In the genomic region with DNA sequence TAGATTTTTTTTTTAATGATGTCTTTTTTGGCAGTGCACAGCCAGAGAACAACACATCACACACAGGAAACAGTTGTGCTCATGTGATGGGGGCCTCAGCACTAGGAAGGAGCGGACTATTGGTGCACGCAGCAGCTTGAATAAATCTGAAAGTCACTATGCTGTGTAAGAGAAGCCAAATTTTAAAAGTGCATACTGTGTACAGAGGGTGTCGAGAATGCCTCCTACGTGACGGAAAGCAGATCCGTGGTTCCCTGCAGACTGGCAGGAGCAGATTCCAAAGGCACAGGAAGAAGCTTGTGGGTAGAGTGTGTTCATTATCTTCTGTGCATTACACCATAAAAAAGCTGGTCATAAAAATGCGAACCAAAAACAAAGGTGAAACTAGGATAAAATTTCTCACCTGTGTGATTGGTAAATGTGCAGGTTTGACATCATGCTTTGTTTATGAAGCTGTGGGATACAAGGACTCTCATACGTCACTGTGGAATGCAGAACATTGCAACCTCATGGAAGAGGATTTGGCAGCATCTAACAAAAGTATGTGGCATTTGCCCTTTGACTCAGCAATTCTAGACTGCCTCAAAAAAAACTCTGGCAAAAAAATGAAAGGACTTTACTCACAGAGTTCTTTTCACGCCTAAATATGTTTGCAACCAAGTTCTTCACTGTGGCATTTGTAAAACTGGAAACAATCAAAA, we compare ENCODE assay signal across 8 cellular contexts. TPM values are rescaled to one million over a fixed set of nuclear protein-coding genes. Genes with fewer than 3 reads are reported as not detected.
DNase-seq lines count a peak whose midpoint lies in the region; ATAC-seq and TF ChIP-seq lines count a peak whose summit lies in the region.
"Not testable (repeated sequence)": the region's sequence is repeated elsewhere in the genome, so short reads cannot be mapped to it uniquely, and the experiment has no call there.

No MANE protein-coding gene starts in this region.

- not testable (repeated sequence) for H3K9me3 ChIP-seq in IMR-90 (ENCODE audit: control insufficient read depth, insufficient read depth, low read length); suprapubic skin

- peak overlapping the region; percentile 91 for H2BK5ac ChIP-seq in IMR-90 (ENCODE audit: low read depth, low read length, poor library complexity, severe bottlenecking)

- not testable (repeated sequence) for H2BK15ac ChIP-seq in IMR-90 (ENCODE audit: low read depth, low read length)

- H2AK9ac ChIP-seq in IMR-90 (replicated peaks; ENCODE audit: low read depth, low read length, poor library complexity) = not testable (repeated sequence)

- peak overlapping the region in 1 of 2 experiments; percentile 52; a peak in 1 of 4 replicates for H4K8ac ChIP-seq in IMR-90 (ENCODE audit: low read depth in 2 of 2, low read length in 2 of 2)

- H3K27me3 Mint-ChIP-seq in activated CD4-positive, alpha-beta T cell treated with anti-CD3 and anti-CD28 coated beads for 36 hours = not testable (repeated sequence)

- peak; percentile 66 for TF ChIP-seq EP300 in suprapubic skin (IDR thresholded peaks at IDR 0.05)

- H3K23ac ChIP-seq in IMR-90 (ENCODE audit: low read depth, low read length) = peak overlapping the region; percentile 14; the same call in 1 of the 2 replicates

- not testable (repeated sequence) for TF ChIP-seq POLR2A in IMR-90 (IDR thresholded peaks at IDR 0.05; ENCODE audit: low read depth, low read length); suprapubic skin (IDR thresholded peaks at IDR 0.05)

- DNase-seq in COLO829 (ENCODE audit: low spot score) (peak; percentile 4), IMR-90 (peak; percentile 98), brain microvascular endothelial cell (peak; percentile 96), fibroblast of the aortic adventitia (ENCODE audit: low read depth) (peak; percentile 95), kidney epithelial cell (ENCODE audit: low read depth) (peak; percentile 74)
- not testable (repeated sequence) for DNase-seq in activated CD4-positive, alpha-beta T cell treated with anti-CD3 and anti-CD28 coated beads for 36 hours; omental fat pad (ENCODE audit: low spot score); suprapubic skin (ENCODE audit: low spot score in 2 of 2)

- peak overlapping the region; percentile 56 for H2BK120ac ChIP-seq in IMR-90 (ENCODE audit: low read depth, low read length)

- not testable (repeated sequence) for H3K14ac ChIP-seq in IMR-90 (replicated peaks; ENCODE audit: low read depth, low read length)

- H3K36me3 ChIP-seq in IMR-90 (ENCODE audit: control insufficient read depth, insufficient read depth, low read length); brain microvascular endothelial cell (replicated peaks); kidney epithelial cell (ENCODE audit: control insufficient read depth, insufficient read depth, low read length): not testable (repeated sequence)
- H3K36me3 ChIP-seq in suprapubic skin = peaks cover 20% of the 10 kb centered on the region

- H3K27me3 ChIP-seq in IMR-90 (ENCODE audit: control insufficient read depth, insufficient read depth, low read length); brain microvascular endothelial cell (replicated peaks); kidney epithelial cell (ENCODE audit: control insufficient read depth, insufficient read depth, low read length); suprapubic skin: not testable (repeated sequence)

- H3K4ac ChIP-seq in IMR-90 (ENCODE audit: low read depth, low read length) = peak overlapping the region; percentile 41

- POLR2A ChIA-PET in IMR-90 (lab: Charles Lee; ENCODE audit: unreplicated experiment); activated CD4-positive, alpha-beta T cell treated with anti-CD3 and anti-CD28 coated beads for 36 hours (lab: Charles Lee): not testable (repeated sequence)

- not testable (repeated sequence) for TF ChIP-seq CTCF in IMR-90 (conservative IDR thresholded peaks at IDR 0.05; ENCODE audit: low read depth, low read length); brain microvascular endothelial cell (IDR thresholded peaks at IDR 0.05; ENCODE audit: low read depth, low read length, missing control alignments); fibroblast of the aortic adventitia (IDR thresholded peaks at IDR 0.05; ENCODE audit: insufficient read depth, low read length); kidney epithelial cell (IDR thresholded peaks at IDR 0.05; ENCODE audit: insufficient read depth, low read length, poor library complexity, severe bottlenecking); omental fat pad (IDR thresholded peaks at IDR 0.05); suprapubic skin (IDR thresholded peaks at IDR 0.05)

- peak; percentile 81 for ATAC-seq in IMR-90 (ENCODE audit: low read depth)
- not testable (repeated sequence) for ATAC-seq in activated CD4-positive, alpha-beta T cell treated with anti-CD3 and anti-CD28 coated beads for 36 hours
- peak; percentile 99 for ATAC-seq in omental fat pad (ENCODE audit: low FRiP score)

- H3K4me1 ChIP-seq in IMR-90 (ENCODE audit: control insufficient read depth, insufficient read depth, low read length) = peaks cover 20% of the 10 kb centered on the region
- H3K4me1 ChIP-seq in suprapubic skin = not testable (repeated sequence)

- not testable (repeated sequence) for TF ChIP-seq RAD21 in IMR-90 (IDR thresholded peaks at IDR 0.05; ENCODE audit: low read length)

- not testable (repeated sequence) for H3K4me3 ChIP-seq in IMR-90 (ENCODE audit: insufficient read depth, low read depth, low read length); brain microvascular endothelial cell (ENCODE audit: low read depth, low read length); fibroblast of the aortic adventitia (ENCODE audit: low read depth, low read length); kidney epithelial cell (ENCODE audit: low read depth, low read length); suprapubic skin

- peak overlapping the region; percentile 59 for H3K4me2 ChIP-seq in IMR-90 (ENCODE audit: low read depth, low read length)

- peak overlapping the region; percentile 77; the same call in 1 of the 2 replicates for H3K27ac ChIP-seq in IMR-90 (ENCODE audit: insufficient read depth, low read length)
- H3K27ac ChIP-seq in brain microvascular endothelial cell = peak overlapping the region; percentile 93
- not testable (repeated sequence) for H3K27ac ChIP-seq in suprapubic skin

- peak overlapping the region; percentile 27; the same call in 1 of the 2 replicates for H4K91ac ChIP-seq in IMR-90 (ENCODE audit: insufficient read depth, low read depth, low read length)

- not testable (repeated sequence) for H3K9ac ChIP-seq in IMR-90 (ENCODE audit: low read depth, low read length)

- peaks cover 6 to 19% of the 10 kb centered on the region in 2 experiments; a peak in 3 of 4 replicates for H3K79me1 ChIP-seq in IMR-90 (ENCODE audit: low read depth in 1 of 2, low read length in 2 of 2)

- H2AFZ ChIP-seq in IMR-90 (replicated peaks; ENCODE audit: low read length, poor library complexity) = not testable (repeated sequence)

- H3K36me3 Mint-ChIP-seq in activated CD4-positive, alpha-beta T cell treated with anti-CD3 and anti-CD28 coated beads for 36 hours (ENCODE audit: low read depth) = peaks cover 23% of the 10 kb centered on the region

- H4K20me1 ChIP-seq in IMR-90 (ENCODE audit: insufficient read depth, low read length) = not testable (repeated sequence)

- peak overlapping the region; percentile 69 for H3K27ac Mint-ChIP-seq in activated CD4-positive, alpha-beta T cell treated with anti-CD3 and anti-CD28 coated beads for 36 hours

- not testable (repeated sequence) for H3K9me3 Mint-ChIP-seq in activated CD4-positive, alpha-beta T cell treated with anti-CD3 and anti-CD28 coated beads for 36 hours (ENCODE audit: low read depth)

- peak overlapping the region; percentile 33; the same call in 1 of the 2 replicates for H3K18ac ChIP-seq in IMR-90 (ENCODE audit: low read depth, low read length)

- 0 out of 2 replicates have a peak overlapping the region, but pooled peaks have one; percentile 26 for H3K56ac ChIP-seq in IMR-90 (ENCODE audit: extremely low read depth, insufficient read depth, low read length)

- WGBS in IMR-90 (ENCODE audit: extremely low coverage in 2 of 2, insufficient read length in 1 of 2), 2 experiments = 0% methylated on average over 1 of the region's 9 CpGs; no CpG with 5 or more reads in 1 of the 2 experiments
- WGBS in suprapubic skin = 76% methylated on average over 9 of the region's 9 CpGs

- H3K4me3 Mint-ChIP-seq in activated CD4-positive, alpha-beta T cell treated with anti-CD3 and anti-CD28 coated beads for 36 hours = not testable (repeated sequence)

- not testable (repeated sequence) for BruUV-seq in IMR-90 (replicated peaks; lab: Mats Ljungman, UMichigan)

- H2AK5ac ChIP-seq in IMR-90 (ENCODE audit: low read depth, low read length) = peak overlapping the region; percentile 26; the same call in 1 of the 2 replicates

- H2BK20ac ChIP-seq in IMR-90 (ENCODE audit: low read depth, low read length) = peak overlapping the region; percentile 54

- peak overlapping the region; percentile 11; the same call in 1 of the 2 replicates for H4K5ac ChIP-seq in IMR-90 (ENCODE audit: low read depth, low read length)

- H3K9me1 ChIP-seq in IMR-90 (ENCODE audit: insufficient read depth, low read length) = peaks cover 17% of the 10 kb centered on the region

- in situ Hi-C loops in IMR-90 (cut with MboI; ENCODE audit: low sequenced_read_pairs); brain microvascular endothelial cell (cut with HindIII; ENCODE audit: low pct_ligation_motif_present, low sequenced_read_pairs): not testable (repeated sequence)

- H3K4me1 Mint-ChIP-seq in activated CD4-positive, alpha-beta T cell treated with anti-CD3 and anti-CD28 coated beads for 36 hours = not testable (repeated sequence)

- dilution Hi-C loops in IMR-90 (cut with HindIII; ENCODE audit: low sequenced_read_pairs, unreplicated experiment) = not testable (repeated sequence)

- CTCF ChIA-PET in IMR-90 (lab: Yijun Ruan, JAX); activated CD4-positive, alpha-beta T cell treated with anti-CD3 and anti-CD28 coated beads for 36 hours (lab: Charles Lee): not testable (repeated sequence)

- intact Hi-C loops in IMR-90 (cut with micrococcal nuclease); activated CD4-positive, alpha-beta T cell treated with anti-CD3 and anti-CD28 coated beads for 36 hours (cut with DNase I, micrococcal nuclease): not testable (repeated sequence)

RNA-seq across cellular contexts. Expression of a gene that starts 8.0 kb away (rescaled TPM):
- 158 and 168 TPM in 2 replicates for total RNA-seq in IMR-90 (2012; rRNA removed)
- 198 and 212 TPM in 2 replicates for polyA plus RNA-seq in IMR-90 (2012; rRNA removed)
- polyA plus RNA-seq in IMR-90 (2012; cell fraction: cytosol; rRNA removed) = 189 and 290 TPM in 2 replicates
- 198 and 241 TPM in 2 replicates for polyA plus RNA-seq in IMR-90 (2012; cell fraction: nucleus; rRNA removed; ENCODE audit: low replicate concordance)
- 10 to 100 TPM; 69.5 to 91.6 TPM for total RNA-seq in activated CD4-positive, alpha-beta T cell treated with anti-CD3 and anti-CD28 coated beads for 36 hours
- 59.1 and 83.7 TPM in 2 replicates for total RNA-seq in fibroblast of the aortic adventitia (ENCODE audit: low replicate concordance)
- total RNA-seq in kidney epithelial cell = 92.2 and 122 TPM in 2 replicates
- 10 to 100 TPM; 69.0 to 92.2 (median 78.3) TPM for total RNA-seq in omental fat pad
- 100 to 1,000 TPM in 1 of 4 donors, 10 to 100 TPM in 3; 90.1 to 105 (median 96.7) TPM for total RNA-seq in suprapubic skin

RNA-seq across cellular contexts. Expression of a gene that starts 45.3 kb away (rescaled TPM):
- 105 and 122 TPM in 2 replicates for total RNA-seq in IMR-90 (2012; rRNA removed)
- polyA plus RNA-seq in IMR-90 (2012; rRNA removed) = 120 and 121 TPM in 2 replicates
- polyA plus RNA-seq in IMR-90 (2012; cell fraction: cytosol; rRNA removed) = 120 and 126 TPM in 2 replicates
- polyA plus RNA-seq in IMR-90 (2012; cell fraction: nucleus; rRNA removed; ENCODE audit: low replicate concordance) = 104 and 113 TPM in 2 replicates
- total RNA-seq in activated CD4-positive, alpha-beta T cell treated with anti-CD3 and anti-CD28 coated beads for 36 hours = 100 to 1,000 TPM; 104 to 121 TPM
- 92.6 and 116 TPM in 2 replicates for total RNA-seq in fibroblast of the aortic adventitia (ENCODE audit: low replicate concordance)
- total RNA-seq in kidney epithelial cell = 75.0 and 77.4 TPM in 2 replicates
- 10 to 100 TPM; 76.5 to 92.8 (median 83.0) TPM for total RNA-seq in omental fat pad
- total RNA-seq in suprapubic skin = 10 to 100 TPM; 51.5 to 80.2 (median 68.7) TPM

RNA-seq across cellular contexts. Expression of a gene that starts 45.5 kb away (rescaled TPM):
- 3.9 and 4.4 TPM in 2 replicates for total RNA-seq in IMR-90 (2012; rRNA removed)
- 3.2 TPM in 2 replicates for polyA plus RNA-seq in IMR-90 (2012; rRNA removed)
- 2.2 and 2.4 TPM in 2 replicates for polyA plus RNA-seq in IMR-90 (2012; cell fraction: cytosol; rRNA removed)
- polyA plus RNA-seq in IMR-90 (2012; cell fraction: nucleus; rRNA removed; ENCODE audit: low replicate concordance) = 1.5 and 2.8 TPM in 2 replicates
- 1 to 10 TPM; 6.0 to 7.0 TPM for total RNA-seq in activated CD4-positive, alpha-beta T cell treated with anti-CD3 and anti-CD28 coated beads for 36 hours
- total RNA-seq in fibroblast of the aortic adventitia (ENCODE audit: low replicate concordance) = 8.2 and 8.3 TPM in 2 replicates
- total RNA-seq in kidney epithelial cell = 5.8 and 13.4 TPM in 2 replicates
- total RNA-seq in omental fat pad = 10 to 100 TPM in 1 of 4 donors, 1 to 10 TPM in 3; 4.7 to 10.6 (median 5.5) TPM
- 10 to 100 TPM in 1 of 4 donors, 1 to 10 TPM in 3; 3.1 to 11.7 (median 5.1) TPM for total RNA-seq in suprapubic skin

RNA-seq across cellular contexts. Expression of a gene that starts 58.1 kb away (rescaled TPM):
- total RNA-seq in IMR-90 (2012; rRNA removed) (15.6 and 16.7 TPM in 2 replicates), fibroblast of the aortic adventitia (ENCODE audit: low replicate concordance) (8.8 and 31.9 TPM in 2 replicates), kidney epithelial cell (2.6 and 4.9 TPM in 2 replicates), omental fat pad (1 to 10 TPM in 2 of 4 donors, under 1 TPM in 2; 0.25 to 2.2 (median 1.6) TPM), suprapubic skin (10 to 100 TPM in 1 of 4 donors, 1 to 10 TPM in 3; 3.0 to 10.7 (median 4.2) TPM)
- polyA plus RNA-seq in IMR-90 (2012; rRNA removed) = 36.1 and 37.1 TPM in 2 replicates
- polyA plus RNA-seq in IMR-90 (2012; cell fraction: cytosol; rRNA removed) = 24.9 and 33.9 TPM in 2 replicates
- 77.0 and 141 TPM in 2 replicates for polyA plus RNA-seq in IMR-90 (2012; cell fraction: nucleus; rRNA removed; ENCODE audit: low replicate concordance)
- 10 to 100 TPM; 15.1 to 20.5 TPM for total RNA-seq in activated CD4-positive, alpha-beta T cell treated with anti-CD3 and anti-CD28 coated beads for 36 hours
